6 cellular contexts compared by ENCODE assay signal in the genomic region with DNA sequence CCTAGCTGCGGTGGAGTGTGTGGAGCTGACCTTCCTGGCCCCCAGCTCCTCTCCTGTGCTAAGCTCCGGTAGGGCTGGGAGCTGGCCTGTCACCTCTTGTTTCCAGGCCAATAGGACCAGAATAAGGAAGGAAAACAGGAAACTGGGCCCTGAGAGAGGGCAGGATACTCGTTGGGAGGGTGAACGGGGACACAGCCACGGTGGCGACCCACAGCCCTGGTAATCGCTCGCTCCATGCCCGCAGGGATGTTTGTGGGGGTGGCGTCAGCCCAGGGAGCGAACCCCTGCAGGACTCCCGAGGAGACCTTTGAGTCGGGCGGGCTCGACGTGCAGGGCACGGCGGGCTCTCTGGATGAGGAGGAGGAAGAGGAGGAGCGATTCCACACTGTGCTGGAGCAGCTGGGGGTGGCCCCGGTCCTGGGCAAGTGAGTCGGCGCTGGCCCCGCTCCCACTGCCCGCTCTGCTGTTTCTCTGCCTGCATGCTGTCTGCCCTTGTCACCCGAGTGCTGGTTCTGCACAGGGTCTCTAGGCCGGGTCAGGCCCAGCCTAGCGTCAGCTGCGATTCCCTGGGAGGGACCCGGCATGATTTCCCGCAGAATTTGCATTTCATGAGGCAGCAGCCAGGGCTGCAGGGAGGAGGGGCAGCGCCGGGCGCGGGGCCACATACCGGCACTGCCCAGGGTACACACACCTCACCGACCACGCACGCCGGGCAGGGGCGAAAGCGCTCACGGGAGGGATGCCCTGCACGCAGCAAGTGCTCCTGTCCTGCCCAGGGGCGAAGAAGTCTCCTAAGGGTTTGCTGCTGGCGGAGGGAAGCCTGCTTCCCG. TPM values are rescaled to one million over a fixed set of nuclear protein-coding genes. Genes with fewer than 3 reads are reported as not detected.
DNase-seq lines count a peak whose midpoint lies in the region; ATAC-seq lines count a peak whose summit lies in the region.

No MANE protein-coding gene starts in this region.

- DNase-seq in MV-4-11 (lab: John Stamatoyannopoulos, UW) (peak; percentile 17), NCI-H1694 (lab: John Stamatoyannopoulos, UW) (no peak)
- no peak for DNase-seq in activated CD4-positive, alpha-beta T cell treated with anti-CD3 and anti-CD28 coated beads for 4 hours

- peak overlapping the region; percentile 4 to 35 (median 19) for H3K4me3 ChIP-seq in skin epidermis

- ATAC-seq in esophagus mucosa (peak; percentile 15), HG02798 (IDR thresholded peaks at IDR 0.05; ENCODE audit: poor library complexity, unreplicated experiment) (no peak)

- peak overlapping the region in 15 of 21 experiments; percentile 8 to 71 (median 49) for H3K27ac ChIP-seq in skin epidermis

RNA-seq across cellular contexts. Expression of gene CRACR2B, which starts 1.6 kb away (rescaled TPM):
- 3.3 TPM for total RNA-seq in esophagus mucosa

RNA-seq across cellular contexts. Expression of gene CD151, which starts 3.4 kb away (rescaled TPM):
- 109 TPM for total RNA-seq in esophagus mucosa

RNA-seq across cellular contexts. Expression of gene PNPLA2, which starts 10.6 kb away (rescaled TPM):
- 24.5 TPM for total RNA-seq in esophagus mucosa

RNA-seq across cellular contexts. Expression of gene POLR2L, which starts 13.0 kb away (rescaled TPM):
- total RNA-seq in esophagus mucosa: 177 TPM

RNA-seq across cellular contexts. Expression of gene TSPAN4, which starts 13.3 kb away (rescaled TPM):
- 8.4 TPM for total RNA-seq in esophagus mucosa
